Comparison of ENCODE assay signal across 1 cellular context in the genomic region with DNA sequence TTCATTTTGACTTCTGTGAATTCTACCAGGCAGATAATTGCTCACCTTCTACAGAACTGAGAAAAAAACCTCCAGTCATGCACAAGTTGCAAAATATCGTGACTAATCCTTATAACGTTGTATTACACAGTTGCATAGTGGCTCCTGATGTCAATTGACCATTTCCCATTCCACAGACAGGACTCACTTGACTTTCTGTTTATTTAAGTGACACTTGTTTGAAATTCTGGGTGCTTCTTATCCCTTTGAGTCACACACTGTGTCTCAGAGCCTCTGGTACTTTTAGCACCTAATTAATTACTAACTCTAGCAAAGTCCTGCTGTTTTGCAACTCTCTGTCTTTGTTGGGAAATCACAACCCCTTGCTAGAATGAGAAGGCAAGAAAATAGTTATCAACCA.
TF ChIP-seq lines count a peak whose summit lies in the region.

No MANE protein-coding gene starts in this region.

TF ChIP-seq in HepG2, 621 proteins besides CTCF, POLR2A, EP300 and RAD21 (continued from another document):
- TF ChIP-seq, protein P1, sequence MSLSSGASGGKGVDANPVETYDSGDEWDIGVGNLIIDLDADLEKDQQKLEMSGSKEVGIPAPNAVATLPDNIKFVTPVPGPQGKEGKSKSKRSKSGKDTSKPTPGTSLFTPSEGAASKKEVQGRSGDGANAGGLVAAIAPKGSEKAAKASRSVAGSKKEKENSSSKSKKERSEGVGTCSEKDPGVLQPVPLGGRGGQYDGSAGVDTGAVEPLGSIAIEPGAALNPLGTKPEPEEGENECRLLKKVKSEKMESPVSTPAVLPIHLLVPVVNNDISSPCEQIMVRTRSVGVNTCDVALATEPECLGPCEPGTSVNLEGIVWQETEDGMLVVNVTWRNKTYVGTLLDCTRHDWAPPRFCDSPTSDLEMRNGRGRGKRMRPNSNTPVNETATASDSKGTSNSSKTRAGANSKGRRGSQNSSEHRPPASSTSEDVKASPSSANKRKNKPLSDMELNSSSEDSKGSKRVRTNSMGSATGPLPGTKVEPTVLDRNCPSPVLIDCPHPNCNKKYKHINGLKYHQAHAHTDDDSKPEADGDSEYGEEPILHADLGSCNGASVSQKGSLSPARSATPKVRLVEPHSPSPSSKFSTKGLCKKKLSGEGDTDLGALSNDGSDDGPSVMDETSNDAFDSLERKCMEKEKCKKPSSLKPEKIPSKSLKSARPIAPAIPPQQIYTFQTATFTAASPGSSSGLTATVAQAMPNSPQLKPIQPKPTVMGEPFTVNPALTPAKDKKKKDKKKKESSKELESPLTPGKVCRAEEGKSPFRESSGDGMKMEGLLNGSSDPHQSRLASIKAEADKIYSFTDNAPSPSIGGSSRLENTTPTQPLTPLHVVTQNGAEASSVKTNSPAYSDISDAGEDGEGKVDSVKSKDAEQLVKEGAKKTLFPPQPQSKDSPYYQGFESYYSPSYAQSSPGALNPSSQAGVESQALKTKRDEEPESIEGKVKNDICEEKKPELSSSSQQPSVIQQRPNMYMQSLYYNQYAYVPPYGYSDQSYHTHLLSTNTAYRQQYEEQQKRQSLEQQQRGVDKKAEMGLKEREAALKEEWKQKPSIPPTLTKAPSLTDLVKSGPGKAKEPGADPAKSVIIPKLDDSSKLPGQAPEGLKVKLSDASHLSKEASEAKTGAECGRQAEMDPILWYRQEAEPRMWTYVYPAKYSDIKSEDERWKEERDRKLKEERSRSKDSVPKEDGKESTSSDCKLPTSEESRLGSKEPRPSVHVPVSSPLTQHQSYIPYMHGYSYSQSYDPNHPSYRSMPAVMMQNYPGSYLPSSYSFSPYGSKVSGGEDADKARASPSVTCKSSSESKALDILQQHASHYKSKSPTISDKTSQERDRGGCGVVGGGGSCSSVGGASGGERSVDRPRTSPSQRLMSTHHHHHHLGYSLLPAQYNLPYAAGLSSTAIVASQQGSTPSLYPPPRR (CRISPR knock-in tag; IDR thresholded peaks at IDR 0.05; ENCODE audit: borderline replicate concordance): no peak
- TF ChIP-seq POLR2AphosphoS2 (IDR thresholded peaks at IDR 0.05; ENCODE audit: low read depth, low read length) (no peak), FOXO1 (CRISPR knock-in tag; IDR thresholded peaks at IDR 0.05) (no peak), RAD51 (IDR thresholded peaks at IDR 0.05; ENCODE audit: borderline replicate concordance) (no peak), ZNF652 (CRISPR knock-in tag; IDR thresholded peaks at IDR 0.05; ENCODE audit: borderline replicate concordance, low read depth) (no peak), ZNF44 (CRISPR knock-in tag; IDR thresholded peaks at IDR 0.05) (no peak)
- TF ChIP-seq, protein P2, sequence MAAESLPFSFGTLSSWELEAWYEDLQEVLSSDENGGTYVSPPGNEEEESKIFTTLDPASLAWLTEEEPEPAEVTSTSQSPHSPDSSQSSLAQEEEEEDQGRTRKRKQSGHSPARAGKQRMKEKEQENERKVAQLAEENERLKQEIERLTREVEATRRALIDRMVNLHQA (CRISPR knock-in tag; IDR thresholded peaks at IDR 0.05): no peak
